14 cellular contexts compared by ENCODE assay signal in the genomic region with DNA sequence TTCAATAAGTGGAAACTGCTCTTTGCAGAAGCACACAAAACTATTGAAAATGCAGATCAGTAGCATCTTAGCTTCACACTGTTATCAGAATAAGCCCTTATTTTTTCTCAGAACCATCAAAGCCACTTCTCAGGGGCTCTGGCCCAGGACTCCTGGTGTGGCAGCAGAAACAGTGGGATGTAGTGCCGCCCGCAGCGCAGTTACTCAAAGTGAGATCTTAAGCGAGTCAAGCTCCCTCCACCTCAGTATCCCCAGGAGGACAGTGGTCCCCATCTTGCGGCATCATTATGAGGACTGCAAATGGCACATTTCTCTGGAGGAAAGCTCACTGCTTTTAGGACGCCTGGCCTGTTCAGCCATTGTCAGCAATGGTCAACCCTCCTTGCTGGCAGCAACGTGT.
DNase-seq lines count a peak whose midpoint lies in the region; ATAC-seq, FAIRE-seq and TF ChIP-seq lines count a peak whose summit lies in the region.
"Had no signal": no experiment of that assay in that cellular context is flagged by ENCODE, and none has a peak within 500 bp of the region (broad histone marks: within the 10 kb centered on the region; RNA-seq: fewer than 3 reads in every experiment).

No MANE protein-coding gene starts in this region.

- H2AFZ ChIP-seq in endothelial cell of umbilical vein (ENCODE audit: low read depth, low read length) = no peak overlapping the region

- ATAC-seq in right cardiac atrium (no peak), left colon (no peak), HG02970 (IDR thresholded peaks at IDR 0.05; ENCODE audit: low FRiP score, unreplicated experiment) (no peak)

- H3K9me3 ChIP-seq in left ventricle myocardium inferior (replicated peaks) = no peaks in the 10 kb centered on the region
- H3K9me3 ChIP-seq in right cardiac atrium (ENCODE audit: control insufficient read depth, low read length) = no peaks in the 10 kb centered on the region
- H3K9me3 ChIP-seq in endothelial cell of umbilical vein (replicated peaks; ENCODE audit: control insufficient read depth, insufficient read depth, low read length) = no peaks in the 10 kb centered on the region
- H3K9me3 ChIP-seq: BE2C, pancreas, tibial nerve had no signal

- no peaks in the 10 kb centered on the region for H3K9me3 Mint-ChIP-seq in osteocyte (ENCODE audit: unreplicated experiment)

- H3K27me3 ChIP-seq in left ventricle myocardium inferior (ENCODE audit: low read depth) (no peaks in the 10 kb centered on the region), right cardiac atrium (ENCODE audit: control insufficient read depth, insufficient read depth) (no peaks in the 10 kb centered on the region), endothelial cell of umbilical vein (ENCODE audit: control insufficient read depth in 2 of 2, insufficient read depth in 2 of 2, low read length in 2 of 2) (no peaks in the 10 kb centered on the region)
- H3K27me3 ChIP-seq: BE2C, pancreas, tibial nerve had no signal

- peak overlapping the region; percentile 91 for H3K27ac Mint-ChIP-seq in osteocyte (ENCODE audit: unreplicated experiment)

- H3K4me2 ChIP-seq in endothelial cell of umbilical vein (ENCODE audit: insufficient read depth, low read length) = no peak overlapping the region

- H3K9me1 ChIP-seq in endothelial cell of umbilical vein (replicated peaks; ENCODE audit: control insufficient read depth, extremely low read depth, insufficient read depth, low read length) = no peaks in the 10 kb centered on the region

- H3K27me3 Mint-ChIP-seq in osteocyte (ENCODE audit: unreplicated experiment) = no peaks in the 10 kb centered on the region

- H3K36me3 ChIP-seq in left ventricle myocardium inferior = no peaks in the 10 kb centered on the region
- no peaks in the 10 kb centered on the region for H3K36me3 ChIP-seq in endothelial cell of umbilical vein (ENCODE audit: control insufficient read depth in 2 of 2, extremely low read depth in 1 of 2, insufficient read depth in 2 of 2, low read length in 2 of 2)
- H3K36me3 ChIP-seq: BE2C, pancreas, tibial nerve had no signal

- 94% methylated on average over 7 of the region's 7 CpGs for WGBS in right cardiac atrium

- peak overlapping the region; percentile 74 for H3K27ac ChIP-seq in left ventricle myocardium inferior (replicated peaks)
- H3K27ac ChIP-seq in right cardiac atrium (ENCODE audit: low read length) = no peak overlapping the region
- H3K27ac ChIP-seq in endothelial cell of umbilical vein (ENCODE audit: insufficient read depth, low read depth, low read length) = peak overlapping the region; percentile 72
- H3K27ac ChIP-seq: HL-60 had no signal

- no peak overlapping the region for H3K9ac ChIP-seq in endothelial cell of umbilical vein (replicated peaks; ENCODE audit: extremely low read depth, insufficient read depth, low read length)

- no TSS peak for BruUV-seq in endothelial cell of umbilical vein (replicated peaks; lab: Mats Ljungman, UMichigan)

- TF ChIP-seq POLR2A in endothelial cell of umbilical vein (IDR thresholded peaks at IDR 0.05; ENCODE audit: low read depth, low read length) = no peak

- POLR2A ChIA-PET in endothelial cell of umbilical vein (lab: Charles Lee) = no interaction called here

- no peak for TF ChIP-seq CTCF in left ventricle myocardium inferior (IDR thresholded peaks at IDR 0.05; ENCODE audit: borderline replicate concordance)
- no peak for TF ChIP-seq CTCF in endothelial cell of umbilical vein (IDR thresholded peaks at IDR 0.05; ENCODE audit: extremely low read depth in 1 of 2, insufficient read depth in 1 of 2, low read depth in 1 of 2, low read length in 2 of 2)
- no peak for TF ChIP-seq CTCF in osteocyte (IDR thresholded peaks at IDR 0.05)

- H3K4me1 Mint-ChIP-seq in osteocyte (ENCODE audit: unreplicated experiment) = peaks cover 71% of the 10 kb centered on the region

- DNase-seq in left ventricle myocardium inferior (no peak), right cardiac atrium (no peak), endothelial cell of umbilical vein (ENCODE audit: low read depth, low spot score) (no peak), osteocyte (ENCODE audit: extremely low spot score, unreplicated experiment) (no peak), left colon (no peak), NCI-H1417 treated with DMSO at 0.1 percent for 48 hours (lab: John Stamatoyannopoulos, UW) (no peak)
- DNase-seq in stimulated activated CD4-positive, alpha-beta T cell treated with anti-CD3 and anti-CD28 coated beads, Interleukin-12 subunit alpha, Interleukin-12 subunit beta, amount 100 ng/mL, for 4 hours = no peak
- DNase-seq: BE2C, GF-D8, NCI-H2227 treated with DMSO at 0.1 percent for 48 hours had no signal

- no peak overlapping the region for H3K4me3 Mint-ChIP-seq in osteocyte (ENCODE audit: unreplicated experiment)

- intact Hi-C loops in left ventricle myocardium inferior (cut with micrococcal nuclease) (no loop called here), right cardiac atrium (cut with DNase I) (no loop called here), endothelial cell of umbilical vein (cut with micrococcal nuclease) (loop anchor here (1.0 kb wide), 2 partner anchors 14 to 29 kb away; no protein-coding TSS in a partner anchor), left colon (cut with DNase I, micrococcal nuclease) (no loop called here)

- peaks cover 75% of the 10 kb centered on the region for H3K4me1 ChIP-seq in left ventricle myocardium inferior
- peaks cover 3% of the 10 kb centered on the region for H3K4me1 ChIP-seq in right cardiac atrium (ENCODE audit: control insufficient read depth, insufficient read depth, low read length)
- H3K4me1 ChIP-seq in endothelial cell of umbilical vein (ENCODE audit: control insufficient read depth, extremely low read depth, insufficient read depth, low read length) = peaks cover 42% of the 10 kb centered on the region
- H3K4me1 ChIP-seq: BE2C had no signal

- CTCF ChIA-PET in endothelial cell of umbilical vein (lab: Charles Lee) = interaction anchor here (0.7 to 1.5 kb wide), 4 partner anchors 18 to 139 kb away, joined by 3 to 8 read pairs (median 4); no protein-coding TSS in a partner anchor

- H3K36me3 Mint-ChIP-seq in osteocyte (ENCODE audit: unreplicated experiment) = peaks cover 3% of the 10 kb centered on the region

- no peak overlapping the region for H3K4me3 ChIP-seq in left ventricle myocardium inferior
- no peak overlapping the region for H3K4me3 ChIP-seq in right cardiac atrium (ENCODE audit: low read length)
- H3K4me3 ChIP-seq in endothelial cell of umbilical vein (replicated peaks in 1 of 3; ENCODE audit: insufficient read depth in 1 of 3, low read depth in 1 of 3, low read length in 3 of 3) = no peak overlapping the region
- H3K4me3 ChIP-seq: pancreas, tibial nerve had no signal

- no peak for FAIRE-seq in endothelial cell of umbilical vein (lab: Jason Lieb, UNC)
- FAIRE-seq: pancreas had no signal

- H4K20me1 ChIP-seq in endothelial cell of umbilical vein (replicated peaks; ENCODE audit: control insufficient read depth, extremely low read depth, insufficient read depth, low read length) = no peaks in the 10 kb centered on the region

- H3K79me2 ChIP-seq in endothelial cell of umbilical vein (ENCODE audit: control insufficient read depth, insufficient read depth, low read length) = no peaks in the 10 kb centered on the region

- dilution Hi-C loops in endothelial cell of umbilical vein (cut with MboI; ENCODE audit: extremely low pct_ligation_motif_present, low sequenced_read_pairs) = no loop called here

TF ChIP-seq in endothelial cell of umbilical vein, 7 proteins besides CTCF, POLR2A, EP300 and RAD21:
- TF ChIP-seq POLR2AphosphoS5 (IDR thresholded peaks at IDR 0.05; ENCODE audit: insufficient read depth, low read depth, low read length) = no peak
- no peak for TF ChIP-seq JUN (IDR thresholded peaks at IDR 0.05; ENCODE audit: borderline replicate concordance, insufficient read depth, insufficient read length, low read depth)
- TF ChIP-seq MYC (IDR thresholded peaks at IDR 0.05; ENCODE audit: low read depth, low read length) = no peak
- TF ChIP-seq, protein P1, sequence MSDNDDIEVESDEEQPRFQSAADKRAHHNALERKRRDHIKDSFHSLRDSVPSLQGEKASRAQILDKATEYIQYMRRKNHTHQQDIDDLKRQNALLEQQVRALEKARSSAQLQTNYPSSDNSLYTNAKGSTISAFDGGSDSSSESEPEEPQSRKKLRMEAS (IDR thresholded peaks at IDR 0.05; ENCODE audit: insufficient read depth, insufficient read length) = no peak
- TF ChIP-seq FOS (IDR thresholded peaks at IDR 0.05; ENCODE audit: borderline replicate concordance, insufficient read depth, low read length) = no peak
- no peak for TF ChIP-seq GATA2 (IDR thresholded peaks at IDR 0.05; ENCODE audit: insufficient read depth, insufficient read length, low read depth, low read length)
- no peak for TF ChIP-seq EZH2 (IDR thresholded peaks at IDR 0.05; ENCODE audit: borderline replicate concordance, low read depth, low read length, severe bottlenecking)
